10 cellular contexts compared by ENCODE assay signal in genomic region chr5:111734013-111734412, GRCh38. TPM values are rescaled to one million over a fixed set of nuclear protein-coding genes. Genes with fewer than 3 reads are reported as not detected.
DNase-seq lines count a peak whose midpoint lies in the region; ATAC-seq and TF ChIP-seq lines count a peak whose summit lies in the region.
"Had no signal": no experiment of that assay in that cellular context is flagged by ENCODE, and none has a peak within 500 bp of the region (broad histone marks: within the 10 kb centered on the region; RNA-seq: fewer than 3 reads in every experiment).

No MANE protein-coding gene starts in this region.

- H3K9me3 Mint-ChIP-seq in WTC11, result no peaks in the 10 kb centered on the region

- peaks cover 46% of the 10 kb centered on the region for H3K4me1 ChIP-seq in psoas muscle

- H3K4me1 Mint-ChIP-seq in WTC11, result peaks cover 38% of the 10 kb centered on the region

- CTCF ChIA-PET in WTC11 (lab: Charles Lee), result no interaction called here

- no peak overlapping the region for H3K4me3 ChIP-seq in psoas muscle

- TF ChIP-seq CTCF in WTC11 (IDR thresholded peaks at IDR 0.05) (no peak), psoas muscle (IDR thresholded peaks at IDR 0.05) (no peak)

- H3K27ac Mint-ChIP-seq in WTC11, result peak overlapping the region; percentile 82; the same call in 1 of the 2 replicates

- H3K4me3 Mint-ChIP-seq in WTC11, result no peak overlapping the region

- no peaks in the 10 kb centered on the region for H3K27me3 ChIP-seq in psoas muscle (ENCODE audit: insufficient read depth in 3 of 3, low read length in 2 of 3)

- no peaks in the 10 kb centered on the region for H3K27me3 Mint-ChIP-seq in WTC11 (ENCODE audit: low read depth)

- H3K36me3 ChIP-seq in psoas muscle (ENCODE audit: insufficient read depth in 1 of 2, low read depth in 1 of 2), result no peaks in the 10 kb centered on the region

- H3K9me3 ChIP-seq in psoas muscle, result no peaks in the 10 kb centered on the region

- intact Hi-C loops in psoas muscle (cut with DNase I), result loop anchor here in 1 of 2 donors (5.0 to 10.0 kb wide), 2 partner anchors 47 to 411 kb away; no protein-coding TSS in a partner anchor

- DNase-seq in H4 (ENCODE audit: low spot score) (peak; percentile 89), WTC11 (ENCODE audit: low spot score) (no peak), glomerular visceral epithelial cell (ENCODE audit: extremely low spot score) (peak; percentile 86), psoas muscle (no peak), DMS79 treated with DMSO at 0.1 percent for 48 hours (lab: John Stamatoyannopoulos, UW) (no peak), iPS-NIHi11 (ENCODE audit: low spot score) (no peak)
- no peak for DNase-seq in activated effector memory CD4-positive, alpha-beta T cell treated with anti-CD3 and anti-CD28 coated beads, Interleukin-2, amount 50 U/mL, for 16 hours
- DNase-seq: NCI-H2029 treated with DMSO at 0.1 percent for 48 hours had no signal

- H3K36me3 Mint-ChIP-seq in WTC11, result peaks cover 45% of the 10 kb centered on the region

- peak overlapping the region; percentile 81 for H3K27ac ChIP-seq in psoas muscle

- 46 to 53% (median 52%) methylated on average over 5 of the region's 6 CpGs for WGBS in psoas muscle, 3 donors

- ATAC-seq in WTC11 (no peak), psoas muscle (peak in 3 of 4 donors; percentile 29 to 67 (median 34)), HG02970 (IDR thresholded peaks at IDR 0.05; ENCODE audit: low FRiP score, unreplicated experiment) (no peak)
- ATAC-seq: activated CD4-positive, CD25-positive, alpha-beta regulatory T cell treated with anti-CD3 and anti-CD28 coated beads, Interleukin-2, amount 50 U/mL, for 24 hours had no signal

- POLR2A ChIA-PET in WTC11 (lab: Charles Lee), result no interaction called here

TF ChIP-seq in WTC11, 78 proteins besides CTCF, POLR2A, EP300 and RAD21:
- no peak for TF ChIP-seq NFATC4 (CRISPR knock-in tag; IDR thresholded peaks at IDR 0.05)

RNA-seq across cellular contexts. Expression of gene NREP, which starts 23.0 kb away (rescaled TPM):
- 157 and 187 TPM in 2 replicates for total RNA-seq in H4 (2014; rRNA removed; shearing (Covaris generic))
- 160 to 172 TPM (median 168 TPM) in 3 replicates for total RNA-seq in WTC11 (2021)
- total RNA-seq in psoas muscle, result 10 to 100 TPM in 1 of 4 donors, 1 to 10 TPM in 3; 5.5 to 15.1 (median 7.4) TPM
- polyA plus RNA-seq in psoas muscle, result 1 to 10 TPM; 4.7 to 4.8 (median 4.7) TPM

Comparison
In these comparisons a context has a peak if more than half of its experiments do, and no peak if none do; other contexts are left out.
1. DNase-seq: peak in H4 (single experiment) and glomerular visceral epithelial cell (single experiment); none in WTC11 (single experiment), psoas muscle (0 of 2), DMS79 treated with DMSO at 0.1 percent for 48 hours (single experiment), activated effector memory CD4-positive, alpha-beta T cell treated with anti-CD3 and anti-CD28 coated beads, Interleukin-2, amount 50 U/mL, for 16 hours (single experiment) and iPS-NIHi11 (single experiment).
2. ATAC-seq: peak in psoas muscle (3 of 4); none in WTC11 (single experiment) and HG02970 (single experiment).